In genomic region chr22:26576026-26576680, GRCh38 we compare ENCODE assay signal across 17 cellular contexts. TPM values are rescaled to one million over a fixed set of nuclear protein-coding genes. Genes with fewer than 3 reads are reported as not detected.
A peak's percentile ranks its signal among the peaks of the same experiment; 100 is the strongest.
DNase-seq lines count a peak whose midpoint lies in the region; ATAC-seq lines count a peak whose summit lies in the region.
"Had no signal": no experiment of that assay in that cellular context is flagged by ENCODE, and none has a peak within 500 bp of the region (broad histone marks: within the 10 kb centered on the region; RNA-seq: fewer than 3 reads in every experiment).

No MANE protein-coding gene starts in this region.

- H3K27me3 Mint-ChIP-seq in effector memory CD8-positive, alpha-beta T cell, result no peaks in the 10 kb centered on the region
- H3K27me3 Mint-ChIP-seq in natural killer cell treated with Interleukin-12 subunit alpha and Interleukin-12 subunit beta and Interleukin-15 and Interleukin-18, amount 100 ng/mL, for 72 hours, result no peaks in the 10 kb centered on the region

- peak overlapping the region in 1 of 2 donors; percentile 38 for H3K4me3 Mint-ChIP-seq in effector memory CD8-positive, alpha-beta T cell
- peak overlapping the region; percentile 3 for H3K4me3 Mint-ChIP-seq in natural killer cell treated with Interleukin-12 subunit alpha and Interleukin-12 subunit beta and Interleukin-15 and Interleukin-18, amount 100 ng/mL, for 72 hours

- H3K27ac Mint-ChIP-seq in effector memory CD8-positive, alpha-beta T cell, result peak overlapping the region; percentile 2 to 33
- H3K27ac Mint-ChIP-seq in natural killer cell treated with Interleukin-12 subunit alpha and Interleukin-12 subunit beta and Interleukin-15 and Interleukin-18, amount 100 ng/mL, for 72 hours, result peak overlapping the region; percentile 35 to 86

- H3K4me1 Mint-ChIP-seq in effector memory CD8-positive, alpha-beta T cell (ENCODE audit: low read depth in 2 of 2), result peaks cover 69 to 84% of the 10 kb centered on the region in 2 donors
- H3K4me1 Mint-ChIP-seq in natural killer cell treated with Interleukin-12 subunit alpha and Interleukin-12 subunit beta and Interleukin-15 and Interleukin-18, amount 100 ng/mL, for 72 hours (ENCODE audit: low read depth in 2 of 2), result peaks cover 77 to 78% of the 10 kb centered on the region in 2 donors

- ATAC-seq in effector memory CD8-positive, alpha-beta T cell (replicated peaks), result no peak
- no peak for ATAC-seq in natural killer cell treated with Interleukin-12 subunit alpha and Interleukin-12 subunit beta and Interleukin-15 and Interleukin-18, amount 100 ng/mL, for 72 hours

- peaks cover 14% of the 10 kb centered on the region for H3K36me3 Mint-ChIP-seq in effector memory CD8-positive, alpha-beta T cell (ENCODE audit: insufficient read depth)
- peaks cover 6% of the 10 kb centered on the region for H3K36me3 Mint-ChIP-seq in natural killer cell treated with Interleukin-12 subunit alpha and Interleukin-12 subunit beta and Interleukin-15 and Interleukin-18, amount 100 ng/mL, for 72 hours

- peak; percentile 47 for DNase-seq in Ammon's horn (ENCODE audit: low spot score)
- peak; percentile 49 for DNase-seq in Kasumi-1 (lab: John Stamatoyannopoulos, UW)
- DNase-seq in effector memory CD8-positive, alpha-beta T cell, result no peak
- peak; percentile 16 for DNase-seq in natural killer cell treated with Interleukin-12 subunit alpha and Interleukin-12 subunit beta and Interleukin-15 and Interleukin-18, amount 100 ng/mL, for 72 hours (ENCODE audit: low spot score)
- no peak for DNase-seq in stimulated activated naive CD4-positive, alpha-beta T cell (lab: John Stamatoyannopoulos, UW)
- DNase-seq in COR-L47 (lab: John Stamatoyannopoulos, UW), result no peak
- no peak for DNase-seq in GDM1 (lab: John Stamatoyannopoulos, UW)
- DNase-seq in kidney tubule cell (ENCODE audit: low spot score), result no peak
- DNase-seq: activated T-cell treated with anti-CD3 and anti-CD28 coated beads for 4 hours; central memory CD4-positive, alpha-beta T cell; DMS 273 treated with DMSO at 0.1 percent for 48 hours; thyroid gland had no signal

- H3K9me3 Mint-ChIP-seq in effector memory CD8-positive, alpha-beta T cell, result no peaks in the 10 kb centered on the region
- H3K9me3 Mint-ChIP-seq in natural killer cell treated with Interleukin-12 subunit alpha and Interleukin-12 subunit beta and Interleukin-15 and Interleukin-18, amount 100 ng/mL, for 72 hours, result no peaks in the 10 kb centered on the region

RNA-seq across cellular contexts. Expression of gene TPST2, which starts 13.8 kb away (rescaled TPM):
- 10 to 100 TPM; 43.1 to 43.6 TPM for total RNA-seq in natural killer cell treated with Interleukin-12 subunit alpha and Interleukin-12 subunit beta and Interleukin-15 and Interleukin-18, amount 100 ng/mL, for 72 hours

RNA-seq across cellular contexts. Expression of gene CRYBB1, which starts 41.7 kb away (rescaled TPM):
- not detected for total RNA-seq in natural killer cell treated with Interleukin-12 subunit alpha and Interleukin-12 subunit beta and Interleukin-15 and Interleukin-18, amount 100 ng/mL, for 72 hours
- total RNA-seq: H4; kidney epithelial cell; T-helper 1 cell treated with Interleukin-12 subunit alpha and Interleukin-12 subunit beta and Interleukin-4 antibody, amounts not matched to agents 30 ng/mL and 1 ng/mL, for 36 hours had no signal

RNA-seq across cellular contexts. Expression of gene CRYBA4, which starts 45.6 kb away (rescaled TPM):
- total RNA-seq in natural killer cell treated with Interleukin-12 subunit alpha and Interleukin-12 subunit beta and Interleukin-15 and Interleukin-18, amount 100 ng/mL, for 72 hours, result not detected
- total RNA-seq: H4, kidney epithelial cell, right atrium auricular region, RPMI7951, thyroid gland had no signal

Comparison
In these comparisons a context has a peak if more than half of its experiments do, and no peak if none do; other contexts are left out.
1. DNase-seq: peak in Ammon's horn (single experiment), Kasumi-1 (2 of 2) and natural killer cell treated with Interleukin-12 subunit alpha and Interleukin-12 subunit beta and Interleukin-15 and Interleukin-18, amount 100 ng/mL, for 72 hours (single experiment); none in effector memory CD8-positive, alpha-beta T cell (0 of 3), stimulated activated naive CD4-positive, alpha-beta T cell (0 of 6), COR-L47 (single experiment), GDM1 (single experiment) and kidney tubule cell (single experiment).